ENCODE assay signal across 21 cellular contexts in the genomic region with DNA sequence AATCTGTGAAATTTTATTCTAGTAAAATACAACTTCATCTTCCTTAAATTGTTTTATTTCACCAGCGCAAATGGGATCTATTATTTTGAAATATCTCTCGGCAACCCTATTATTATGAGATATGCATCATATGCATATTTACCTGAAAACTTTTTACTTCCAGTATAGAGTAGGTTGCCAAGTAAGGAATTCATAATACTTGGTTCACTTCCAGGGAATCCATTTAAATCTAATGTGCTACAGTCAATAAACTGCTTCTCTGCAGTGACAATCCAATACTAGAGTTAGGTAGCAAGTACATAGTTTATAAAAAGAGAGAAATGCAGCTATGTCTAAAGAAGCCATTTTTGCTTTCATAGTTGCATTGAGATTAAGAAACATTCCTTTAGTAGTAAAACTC.
"Had no signal": no experiment of that assay in that cellular context is flagged by ENCODE, and none has a peak within 500 bp of the region (broad histone marks: within the 10 kb centered on the region; RNA-seq: fewer than 3 reads in every experiment).

No MANE protein-coding gene starts in this region.

- H3K36me3 Mint-ChIP-seq: stimulated activated naive B cell treated with anti-CD40 and anti-IgM and Interleukin-4, amounts not matched to agents 10 μg/mL and 1 μg/mL and 100 μg/mL, for 72 hours had no signal

- H3K27ac Mint-ChIP-seq: naive B cell; nephron; neural progenitor cell; stimulated activated naive B cell treated with anti-CD40 and anti-IgM and Interleukin-4, amounts not matched to agents 10 μg/mL and 1 μg/mL and 100 μg/mL, for 72 hours; stimulated activated naive CD8-positive, alpha-beta T cell treated with anti-CD3 and anti-CD28 coated beads, Interleukin-15, Interleukin-2, amounts not matched to agents 100 ng/mL and 50 ng/mL, for 24 hours had no signal

- H3K9me3 Mint-ChIP-seq: mesothelial cell of epicardium; naive B cell; nephron; neural progenitor cell; stimulated activated naive B cell treated with anti-CD40 and anti-IgM and Interleukin-4, amounts not matched to agents 10 μg/mL and 1 μg/mL and 100 μg/mL, for 72 hours; stimulated activated naive CD8-positive, alpha-beta T cell treated with anti-CD3 and anti-CD28 coated beads, Interleukin-15, Interleukin-2, amounts not matched to agents 100 ng/mL and 50 ng/mL, for 24 hours had no signal

- H2AFZ ChIP-seq: neural progenitor cell had no signal

- H3K27me3 ChIP-seq: dorsolateral prefrontal cortex, neural progenitor cell, right atrium auricular region, tibial nerve, upper lobe of left lung had no signal

- H3K36me3 ChIP-seq: neural progenitor cell, prostate gland, right atrium auricular region had no signal

- H3K27ac ChIP-seq: dorsolateral prefrontal cortex, neural progenitor cell, prostate gland, right atrium auricular region, skin epidermis, thoracic aorta, tibial nerve had no signal

- DNase-seq: dorsolateral prefrontal cortex; effector CD4-positive, alpha-beta T cell; kidney; mesenchymal stem cell; mucosa of descending colon; naive B cell; nucleus accumbens; stimulated activated CD4-positive, alpha-beta T cell treated with anti-CD3 and anti-CD28 coated beads, Interleukin-15, amount 100 ng/mL, for 24 hours; stimulated activated CD4-positive, alpha-beta T cell treated with anti-CD3 and anti-CD28 coated beads, Interleukin-2, amount 100 ng/mL, for 48 hours; stimulated activated naive B cell treated with anti-CD40 and anti-IgM and Interleukin-4, amounts not matched to agents 10 μg/mL and 1 μg/mL and 100 μg/mL, for 72 hours; upper lobe of left lung had no signal

- H3K4me1 ChIP-seq: neural progenitor cell, prostate gland had no signal

- H3K9ac ChIP-seq: neural progenitor cell had no signal

- H3K4me2 ChIP-seq: neural progenitor cell had no signal

- H3K4me1 Mint-ChIP-seq: naive B cell; nephron; stimulated activated naive B cell treated with anti-CD40 and anti-IgM and Interleukin-4, amounts not matched to agents 10 μg/mL and 1 μg/mL and 100 μg/mL, for 72 hours had no signal

- H3K4me3 Mint-ChIP-seq: mesothelial cell of epicardium; naive B cell; nephron; neural progenitor cell; stimulated activated naive B cell treated with anti-CD40 and anti-IgM and Interleukin-4, amounts not matched to agents 10 μg/mL and 1 μg/mL and 100 μg/mL, for 72 hours; stimulated activated naive CD8-positive, alpha-beta T cell treated with anti-CD3 and anti-CD28 coated beads, Interleukin-15, Interleukin-2, amounts not matched to agents 100 ng/mL and 50 ng/mL, for 24 hours had no signal

- H3K9me3 ChIP-seq: mucosa of descending colon, prostate gland, right atrium auricular region, thoracic aorta, tibial nerve, upper lobe of left lung had no signal

- H3K4me3 ChIP-seq: dorsolateral prefrontal cortex, mucosa of descending colon, neural progenitor cell, prostate gland, right atrium auricular region, skin epidermis, thoracic aorta, tibial nerve, upper lobe of left lung had no signal

- H3K27me3 Mint-ChIP-seq: naive B cell; stimulated activated naive B cell treated with anti-CD40 and anti-IgM and Interleukin-4, amounts not matched to agents 10 μg/mL and 1 μg/mL and 100 μg/mL, for 72 hours; stimulated activated naive CD8-positive, alpha-beta T cell treated with anti-CD3 and anti-CD28 coated beads, Interleukin-15, Interleukin-2, amounts not matched to agents 100 ng/mL and 50 ng/mL, for 24 hours had no signal

- ATAC-seq: left lobe of liver; mucosa of descending colon; stimulated activated naive B cell treated with anti-CD40 and anti-IgM and Interleukin-4, amounts not matched to agents 10 μg/mL and 1 μg/mL and 100 μg/mL, for 72 hours had no signal
